ENCODE assay signal across 15 cellular contexts in the genomic region with DNA sequence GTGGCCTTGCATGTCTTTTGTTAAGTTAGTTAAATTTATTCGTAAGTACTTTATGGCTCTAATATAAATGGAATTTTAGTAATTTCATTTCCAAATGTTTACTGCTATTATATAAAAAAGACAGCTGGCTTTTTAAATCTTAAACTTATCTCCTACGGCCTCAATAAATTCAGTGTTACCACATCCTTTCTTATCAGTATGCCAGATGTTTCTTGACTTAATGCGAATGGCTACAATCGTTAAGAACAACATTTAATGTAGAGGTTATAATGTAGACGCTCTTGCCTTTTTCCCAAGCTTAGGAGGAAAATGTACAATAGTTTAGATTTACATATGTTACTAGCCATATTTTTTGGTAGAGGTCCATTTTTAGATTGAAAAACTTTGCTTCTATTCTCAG.
DNase-seq lines count a peak whose midpoint lies in the region; ATAC-seq and TF ChIP-seq lines count a peak whose summit lies in the region.
"Had no signal": no experiment of that assay in that cellular context is flagged by ENCODE, and none has a peak within 500 bp of the region (broad histone marks: within the 10 kb centered on the region; RNA-seq: fewer than 3 reads in every experiment).

No MANE protein-coding gene starts in this region.

- H4K20me1 ChIP-seq in H9 (ENCODE audit: control insufficient read depth, insufficient read depth, insufficient read length): no peaks in the 10 kb centered on the region
- H4K20me1 ChIP-seq: BLaER1 treated with 17β-estradiol and CSF1 and Interleukin-3, amounts not matched to agents 10 nM and 100 nM had no signal

- no peak for ATAC-seq in GM19467 (IDR thresholded peaks at IDR 0.05; ENCODE audit: unreplicated experiment)
- ATAC-seq in activated naive CD8-positive, alpha-beta T cell treated with anti-CD3 and anti-CD28 coated beads, Interleukin-2, amount 50 U/mL, for 24 hours: no peak
- ATAC-seq: GM12878 had no signal

- no peak overlapping the region for H3K18ac ChIP-seq in H9 (ENCODE audit: insufficient read length, low read depth, low read length)

- H3K9me3 ChIP-seq in H9 (ENCODE audit: control insufficient read depth, low read depth, low read length): no peaks in the 10 kb centered on the region
- H3K9me3 ChIP-seq in SK-N-MC (ENCODE audit: low read depth, low read length): peaks cover 5% of the 10 kb centered on the region; the same call in 1 of the 2 replicates
- H3K9me3 ChIP-seq: BLaER1 treated with 17β-estradiol and CSF1 and Interleukin-3, amounts not matched to agents 10 nM and 100 nM; HAP-1 had no signal

- 0 out of 2 replicates have a peak overlapping the region, but pooled peaks have one; percentile 26 for H3K4me3 ChIP-seq in SK-N-MC
- H3K4me3 ChIP-seq: BLaER1 treated with 17β-estradiol and CSF1 and Interleukin-3, amounts not matched to agents 10 nM and 100 nM; GM12878; HAP-1 had no signal

- no peak overlapping the region for H3T11ph ChIP-seq in H9 (ENCODE audit: low read length)

- peaks cover 0 to 3% (median 2%) of the 10 kb centered on the region in 3 experiments; a peak in 1 of 7 replicates for H3K36me3 Mint-ChIP-seq in H9 (ENCODE audit: insufficient read depth in 1 of 3, low read depth in 3 of 3)
- H3K36me3 Mint-ChIP-seq in activated naive CD8-positive, alpha-beta T cell treated with anti-CD3 and anti-CD28 coated beads, Interleukin-2, amount 50 U/mL, for 24 hours (ENCODE audit: low read depth): no peaks in the 10 kb centered on the region
- H3K36me3 Mint-ChIP-seq: CD4-positive, CD25-positive, alpha-beta regulatory T cell had no signal

- no peaks in the 10 kb centered on the region for H3K79me2 ChIP-seq in H9 (ENCODE audit: insufficient read depth, low read length)

- WGBS in H9 (ENCODE audit: extremely low coverage, insufficient read length, low lambda C conversion rate): no CpG with 5 or more reads among the region's 5 CpGs

- no peaks in the 10 kb centered on the region for H3K27me3 Mint-ChIP-seq in H9 (ENCODE audit: low read depth)
- no peaks in the 10 kb centered on the region for H3K27me3 Mint-ChIP-seq in activated naive CD8-positive, alpha-beta T cell treated with anti-CD3 and anti-CD28 coated beads, Interleukin-2, amount 50 U/mL, for 24 hours
- H3K27me3 Mint-ChIP-seq: CD4-positive, CD25-positive, alpha-beta regulatory T cell had no signal

- peak overlapping the region in 2 of 3 experiments; percentile 19 to 37; a peak in 3 of 7 replicates for H3K27ac Mint-ChIP-seq in H9
- H3K27ac Mint-ChIP-seq in activated naive CD8-positive, alpha-beta T cell treated with anti-CD3 and anti-CD28 coated beads, Interleukin-2, amount 50 U/mL, for 24 hours: no peak overlapping the region
- H3K27ac Mint-ChIP-seq: CD4-positive, CD25-positive, alpha-beta regulatory T cell had no signal

- no peak overlapping the region for H3K56ac ChIP-seq in H9 (ENCODE audit: insufficient read length, low read depth, low read length)

- no peaks in the 10 kb centered on the region for H3K4me1 ChIP-seq in H9 (ENCODE audit: insufficient read depth, low read length)
- H3K4me1 ChIP-seq: BLaER1 treated with 17β-estradiol and CSF1 and Interleukin-3, amounts not matched to agents 10 nM and 100 nM; HAP-1 had no signal

- H3K27ac ChIP-seq in H9 (ENCODE audit: insufficient read length, low read depth, low read length) (no peak overlapping the region), SK-N-MC (peak overlapping the region; percentile 71)
- H3K27ac ChIP-seq: BLaER1 treated with 17β-estradiol and CSF1 and Interleukin-3, amounts not matched to agents 10 nM and 100 nM had no signal

- no peak for TF ChIP-seq CTCF in H9 (conservative IDR thresholded peaks at IDR 0.05)

- no peak overlapping the region for H2BK120ac ChIP-seq in H9 (ENCODE audit: low read depth, low read length, poor library complexity, severe bottlenecking)

- no peak overlapping the region for H2AK5ac ChIP-seq in H9 (ENCODE audit: insufficient read length, low read length)

- no peak overlapping the region for H2AFZ ChIP-seq in H9 (ENCODE audit: low read length)

- H3K23ac ChIP-seq in H9 (ENCODE audit: insufficient read length, low read depth, low read length): no peak overlapping the region

- H3K27me3 ChIP-seq in H9 (ENCODE audit: insufficient read depth, low read length): no peaks in the 10 kb centered on the region
- H3K27me3 ChIP-seq: BLaER1 treated with 17β-estradiol and CSF1 and Interleukin-3, amounts not matched to agents 10 nM and 100 nM had no signal

- H3K9me3 Mint-ChIP-seq in H9: peaks cover 0 to 5% of the 10 kb centered on the region in 2 experiments; a peak in 4 of 5 replicates
- peaks cover 7% of the 10 kb centered on the region for H3K9me3 Mint-ChIP-seq in activated naive CD8-positive, alpha-beta T cell treated with anti-CD3 and anti-CD28 coated beads, Interleukin-2, amount 50 U/mL, for 24 hours

- no peaks in the 10 kb centered on the region for H3K36me3 ChIP-seq in SK-N-MC (ENCODE audit: insufficient read depth, low read length)
- H3K36me3 ChIP-seq: BLaER1 treated with 17β-estradiol and CSF1 and Interleukin-3, amounts not matched to agents 10 nM and 100 nM; HAP-1 had no signal

- H3K4me3 Mint-ChIP-seq in H9: no peak overlapping the region
- no peak overlapping the region for H3K4me3 Mint-ChIP-seq in activated naive CD8-positive, alpha-beta T cell treated with anti-CD3 and anti-CD28 coated beads, Interleukin-2, amount 50 U/mL, for 24 hours
- H3K4me3 Mint-ChIP-seq: CD4-positive, CD25-positive, alpha-beta regulatory T cell had no signal

- H2BK20ac ChIP-seq in H9 (ENCODE audit: low read depth, low read length, poor library complexity, severe bottlenecking): no peak overlapping the region

- H4K5ac ChIP-seq in H9 (ENCODE audit: insufficient read length, low read depth, low read length): no peak overlapping the region

- no peaks in the 10 kb centered on the region for H3K23me2 ChIP-seq in H9 (ENCODE audit: insufficient read length, low read depth, low read length, poor library complexity, severe bottlenecking)

- peaks cover 7% of the 10 kb centered on the region in 2 experiments for H3K4me1 Mint-ChIP-seq in H9
- H3K4me1 Mint-ChIP-seq in activated naive CD8-positive, alpha-beta T cell treated with anti-CD3 and anti-CD28 coated beads, Interleukin-2, amount 50 U/mL, for 24 hours: no peaks in the 10 kb centered on the region

- H4K8ac ChIP-seq in H9 (replicated peaks; ENCODE audit: insufficient read length, low read depth, low read length): no peak overlapping the region

- H2BK15ac ChIP-seq in H9 (ENCODE audit: low read depth, low read length): no peak overlapping the region

- H3K4me2 ChIP-seq in H9 (ENCODE audit: insufficient read depth, insufficient read length, low read length): no peak overlapping the region
- H3K4me2 ChIP-seq: BLaER1 treated with 17β-estradiol and CSF1 and Interleukin-3, amounts not matched to agents 10 nM and 100 nM had no signal

- no peak overlapping the region for H2BK12ac ChIP-seq in H9 (ENCODE audit: insufficient read length, low read depth, low read length)

- H4K91ac ChIP-seq in H9 (ENCODE audit: insufficient read length, low read depth, low read length): no peak overlapping the region

- no peak overlapping the region for H2BK5ac ChIP-seq in H9 (ENCODE audit: insufficient read length, low read length)

- H3K9ac ChIP-seq in H9 (ENCODE audit: extremely low read depth, insufficient read length, low read length) (no peak overlapping the region), SK-N-MC (ENCODE audit: insufficient read length) (no peak overlapping the region)
- H3K9ac ChIP-seq: BLaER1 treated with 17β-estradiol and CSF1 and Interleukin-3, amounts not matched to agents 10 nM and 100 nM had no signal

- no peak overlapping the region for H3K4ac ChIP-seq in H9 (ENCODE audit: low read depth, low read length)

- no peak overlapping the region for H3K14ac ChIP-seq in H9 (ENCODE audit: insufficient read depth, low read length)

- no peaks in the 10 kb centered on the region for H3K79me1 ChIP-seq in H9 (ENCODE audit: insufficient read depth, low read depth, low read length, poor library complexity, severe bottlenecking)

- DNase-seq in H9: no peak
- peak; percentile 18 for DNase-seq in SK-N-MC (ENCODE audit: low read depth, low spot score)
- peak; percentile 70 for DNase-seq in amniotic epithelial cell (ENCODE audit: low read depth)
- DNase-seq in left kidney (ENCODE audit: low read depth, low spot score): peak; percentile 18
- no peak for DNase-seq in amygdala (lab: John Stamatoyannopoulos, UW)
- DNase-seq in activated naive CD8-positive, alpha-beta T cell treated with anti-CD3 and anti-CD28 coated beads, Interleukin-2, amount 50 U/mL, for 24 hours: no peak
- DNase-seq in stimulated activated CD4-positive, alpha-beta T cell treated with anti-CD3 and anti-CD28 coated beads, Interleukin-2, amount 100 ng/mL, for 24 hours: no peak
- DNase-seq: ACHN; CD4-positive, CD25-positive, alpha-beta regulatory T cell; DMS79; GOT3 had no signal

Comparison
In these comparisons a context has a peak if more than half of its experiments do, and no peak if none do; other contexts are left out.
1. DNase-seq: peak in SK-N-MC (single experiment), amniotic epithelial cell (single experiment) and left kidney (single experiment); none in H9 (single experiment), amygdala (0 of 56), activated naive CD8-positive, alpha-beta T cell treated with anti-CD3 and anti-CD28 coated beads, Interleukin-2, amount 50 U/mL, for 24 hours (single experiment) and stimulated activated CD4-positive, alpha-beta T cell treated with anti-CD3 and anti-CD28 coated beads, Interleukin-2, amount 100 ng/mL, for 24 hours (0 of 2).